In the genomic region with DNA sequence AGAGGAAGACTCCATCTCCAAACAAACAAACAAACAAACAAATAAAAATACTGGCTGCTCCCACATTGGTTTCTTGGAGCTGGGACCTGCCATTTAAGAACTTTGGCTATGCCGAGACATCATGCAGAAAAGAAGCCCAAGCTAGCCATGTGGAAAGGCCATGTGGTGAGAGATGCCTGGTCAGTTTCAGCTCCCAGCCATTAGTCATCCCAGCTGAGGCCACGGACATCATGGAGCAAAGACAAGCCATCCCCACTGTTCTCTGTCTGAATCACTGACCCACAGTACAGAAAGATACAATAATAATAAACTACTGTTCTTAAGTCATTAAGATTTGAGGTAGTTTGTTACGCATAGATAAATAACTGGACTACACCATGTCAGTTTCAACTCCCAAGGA, we compare ENCODE assay signal across 19 cellular contexts.
A peak's percentile ranks its signal among the peaks of the same experiment; 100 is the strongest.
DNase-seq lines count a peak whose midpoint lies in the region; TF ChIP-seq lines count a peak whose summit lies in the region.
"Had no signal": no experiment of that assay in that cellular context is flagged by ENCODE, and none has a peak within 500 bp of the region (broad histone marks: within the 10 kb centered on the region; RNA-seq: fewer than 3 reads in every experiment).

No MANE protein-coding gene starts in this region.

- no peak overlapping the region for H2AFZ ChIP-seq in PC-9
- H2AFZ ChIP-seq: GM23338 had no signal

- H3K9me3 ChIP-seq in PC-9 (ENCODE audit: insufficient read depth, low read depth), result no peaks in the 10 kb centered on the region
- H3K9me3 ChIP-seq: A549, MG63, Peyer's patch, SJCRH30 had no signal

- DNase-seq in ELR (ENCODE audit: low read depth) (peak; percentile 17), amniotic epithelial cell (ENCODE audit: low read depth) (peak; percentile 48), foreskin melanocyte (peak; percentile 11), non-pigmented ciliary epithelial cell (ENCODE audit: low read depth) (peak; percentile 20), PC-9 (no peak), superior temporal gyrus (ENCODE audit: extremely low spot score) (no peak), G401 (ENCODE audit: low spot score) (no peak), germinal center (ENCODE audit: low spot score) (no peak)
- DNase-seq: Calu3, DMS79, GDM1, KG1, MG63, NCI-H1105, NCI-H1694 treated with DMSO at 0.1 percent for 48 hours, SJCRH30 had no signal

- no peaks in the 10 kb centered on the region for H3K36me3 ChIP-seq in PC-9 (ENCODE audit: low read depth)
- H3K36me3 ChIP-seq: MG63, Peyer's patch, SJCRH30 had no signal

- POLR2A ChIA-PET in PC-9 (lab: Charles Lee; ENCODE audit: unreplicated experiment), result no interaction called here

- in situ Hi-C loops in G401 (cut with HindIII; ENCODE audit: low sequenced_read_pairs), result no loop called here

- H3K4me3 ChIP-seq in PC-9, result no peak overlapping the region
- H3K4me3 ChIP-seq: A549, GM23338, MG63, Peyer's patch, SJCRH30 had no signal

- no peaks in the 10 kb centered on the region for H3K4me1 ChIP-seq in PC-9 (replicated peaks; ENCODE audit: insufficient read depth)
- H3K4me1 ChIP-seq: A549, Peyer's patch, SJCRH30 had no signal

- no peak overlapping the region for H3K27ac ChIP-seq in PC-9
- H3K27ac ChIP-seq: A549, Peyer's patch, SJCRH30 had no signal

- no peak for TF ChIP-seq CTCF in PC-9 (conservative IDR thresholded peaks at IDR 0.05)

- BruUV-seq in PC-9 (replicated peaks; lab: Mats Ljungman, UMichigan), result no TSS peak

- H3K9me2 ChIP-seq in PC-9 (ENCODE audit: insufficient read depth), result no peaks in the 10 kb centered on the region

- CTCF ChIA-PET in PC-9 (lab: Charles Lee), result no interaction called here

- H3K4me2 ChIP-seq in PC-9, result no peak overlapping the region
- H3K4me2 ChIP-seq: A549, GM23338 had no signal

- H3K27me3 ChIP-seq in PC-9 (ENCODE audit: insufficient read depth, low read depth), result peaks cover 89% of the 10 kb centered on the region
- H3K27me3 ChIP-seq: MG63, Peyer's patch, SJCRH30 had no signal

- intact Hi-C loops in PC-9 (cut with micrococcal nuclease; ENCODE audit: unreplicated experiment), result no loop called here

- H3F3A ChIP-seq in PC-9 (ENCODE audit: insufficient read depth, low read depth), result peaks cover 6% of the 10 kb centered on the region; the same call in 1 of the 2 replicates

- H4K20me1 ChIP-seq in PC-9 (ENCODE audit: insufficient read depth), result no peaks in the 10 kb centered on the region

- no peaks in the 10 kb centered on the region for H3K79me2 ChIP-seq in PC-9 (ENCODE audit: low read depth)

Comparison
In these comparisons a context has a peak if more than half of its experiments do, and no peak if none do; other contexts are left out.
1. DNase-seq: peak in ELR (single experiment), amniotic epithelial cell (single experiment), foreskin melanocyte (single experiment) and non-pigmented ciliary epithelial cell (single experiment); none in PC-9 (0 of 2), superior temporal gyrus (single experiment), G401 (single experiment) and germinal center (single experiment).